In genomic region chr12:109480356-109480755, GRCh38 we compare ENCODE assay signal across 31 cellular contexts.
"Had no signal": no experiment of that assay in that cellular context is flagged by ENCODE, and none has a peak within 500 bp of the region (broad histone marks: within the 10 kb centered on the region; RNA-seq: fewer than 3 reads in every experiment).

No MANE protein-coding gene starts in this region.

- DNase-seq: naive B cell; natural killer cell; nephron progenitor cell; occipital lobe; ovary; psoas muscle; right cardiac atrium; right lobe of liver; spleen; stimulated activated CD4-positive, alpha-beta T cell treated with anti-CD3 and anti-CD28 coated beads, Interleukin-12 subunit alpha, Interleukin-12 subunit beta, amount 100 ng/mL, for 4 hours; stimulated activated CD4-positive, alpha-beta T cell treated with anti-CD3 and anti-CD28 coated beads, Interleukin-1b, Interleukin-23, amount 100 ng/mL, for 48 hours; stimulated activated CD4-positive, alpha-beta T cell treated with anti-CD3 and anti-CD28 coated beads, Interleukin-4, amount 100 ng/mL, for 1 hour; stimulated activated CD4-positive, alpha-beta T cell treated with anti-CD3 and anti-CD28 coated beads, Interleukin-4, amount 100 ng/mL, for 4 hours; stimulated activated CD8-positive, alpha-beta memory T cell treated with anti-CD3 and anti-CD28 coated beads, Interleukin-4, amount 100 ng/mL, for 48 hours; stimulated activated naive CD4-positive, alpha-beta T cell; stimulated activated naive CD8-positive, alpha-beta T cell treated with anti-CD3 and anti-CD28 coated beads, Interleukin-15, amount 100 ng/mL, for 72 hours; stimulated activated naive CD8-positive, alpha-beta T cell treated with anti-CD3 and anti-CD28 coated beads, Interleukin-15, Interleukin-2, amounts not matched to agents 100 U/mL and 50 U/mL, for 24 hours; substantia nigra; testis; tibial artery; transverse colon; upper lobe of right lung; uterus had no signal

- H3K9me3 ChIP-seq: ovary, psoas muscle, right lobe of liver, spleen, suprapubic skin, testis, tibial artery, transverse colon, upper lobe of right lung, uterus had no signal

- H3K9me3 Mint-ChIP-seq: naive B cell; natural killer cell; nephron progenitor cell; neural progenitor cell; stimulated activated memory B cell treated with anti-CD40 and anti-IgM and Interleukin-4, amounts not matched to agents 10 μg/mL and 1 μg/mL and 100 μg/mL, for 72 hours; stimulated activated naive CD8-positive, alpha-beta T cell treated with anti-CD3 and anti-CD28 coated beads, Interleukin-15, amount 100 ng/mL, for 72 hours; type B pancreatic cell had no signal

- H3K27me3 ChIP-seq: neural progenitor cell, ovary, right lobe of liver, spleen, suprapubic skin, testis, tibial artery, transverse colon, upper lobe of right lung, uterus had no signal

- ATAC-seq: natural killer cell; psoas muscle; right cardiac atrium; right lobe of liver; stimulated activated memory B cell treated with anti-CD40 and anti-IgM and Interleukin-4, amounts not matched to agents 10 μg/mL and 1 μg/mL and 100 μg/mL, for 72 hours; stimulated activated naive CD8-positive, alpha-beta T cell treated with anti-CD3 and anti-CD28 coated beads, Interleukin-15, amount 100 ng/mL, for 72 hours; stimulated activated naive CD8-positive, alpha-beta T cell treated with anti-CD3 and anti-CD28 coated beads, Interleukin-15, Interleukin-2, amounts not matched to agents 100 U/mL and 50 U/mL, for 24 hours; upper lobe of right lung had no signal

- H3K27ac ChIP-seq: neural progenitor cell, ovary, parathyroid adenoma, psoas muscle, right lobe of liver, skin epidermis, spleen, suprapubic skin, testis, tibial artery, transverse colon, upper lobe of right lung, uterus had no signal

- H3K36me3 ChIP-seq: neural progenitor cell, ovary, uterus had no signal

- H3K36me3 Mint-ChIP-seq: natural killer cell had no signal

- H3K27me3 Mint-ChIP-seq: naive B cell; progenitor cell of endocrine pancreas; stimulated activated memory B cell treated with anti-CD40 and anti-IgM and Interleukin-4, amounts not matched to agents 10 μg/mL and 1 μg/mL and 100 μg/mL, for 72 hours; stimulated activated naive CD8-positive, alpha-beta T cell treated with anti-CD3 and anti-CD28 coated beads, Interleukin-15, amount 100 ng/mL, for 72 hours; type B pancreatic cell had no signal

- H3K4me3 Mint-ChIP-seq: natural killer cell; nephron progenitor cell; stimulated activated memory B cell treated with anti-CD40 and anti-IgM and Interleukin-4, amounts not matched to agents 10 μg/mL and 1 μg/mL and 100 μg/mL, for 72 hours; stimulated activated naive CD8-positive, alpha-beta T cell treated with anti-CD3 and anti-CD28 coated beads, Interleukin-15, amount 100 ng/mL, for 72 hours; type B pancreatic cell had no signal

- H3K4me3 ChIP-seq: neural progenitor cell, ovary, psoas muscle, right lobe of liver, skin epidermis, smooth muscle cell, spleen, suprapubic skin, testis, tibial artery, transverse colon, upper lobe of right lung, uterus had no signal

- H3K27ac Mint-ChIP-seq: nephron progenitor cell; neural progenitor cell; progenitor cell of endocrine pancreas; stimulated activated memory B cell treated with anti-CD40 and anti-IgM and Interleukin-4, amounts not matched to agents 10 μg/mL and 1 μg/mL and 100 μg/mL, for 72 hours; stimulated activated naive CD8-positive, alpha-beta T cell treated with anti-CD3 and anti-CD28 coated beads, Interleukin-15, amount 100 ng/mL, for 72 hours; type B pancreatic cell had no signal
